Comparison of ENCODE assay signal across 11 cellular contexts in the genomic region with DNA sequence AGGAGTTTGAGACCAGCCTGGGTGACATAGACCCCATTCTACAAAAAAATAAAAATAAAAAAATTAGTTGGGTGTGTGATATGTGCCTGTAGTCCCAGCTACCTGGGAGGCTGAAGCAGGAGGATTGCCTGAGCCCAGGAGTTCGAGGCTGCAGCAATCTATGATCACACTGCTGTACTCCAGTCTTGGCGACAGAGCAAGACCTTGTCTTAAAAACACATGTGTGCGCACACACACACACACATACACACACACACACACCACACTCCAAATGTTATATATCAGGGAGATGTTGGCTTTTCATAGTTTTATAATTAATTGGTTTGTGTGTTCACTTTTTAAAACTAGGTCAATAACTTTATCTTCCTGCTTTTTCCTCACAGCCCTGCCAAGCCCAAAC.
DNase-seq lines count a peak whose midpoint lies in the region; ATAC-seq and TF ChIP-seq lines count a peak whose summit lies in the region.
"Had no signal": no experiment of that assay in that cellular context is flagged by ENCODE, and none has a peak within 500 bp of the region (broad histone marks: within the 10 kb centered on the region; RNA-seq: fewer than 3 reads in every experiment).

No MANE protein-coding gene starts in this region.

- no peak for TF ChIP-seq CTCF in Calu3 (IDR thresholded peaks at IDR 0.05; ENCODE audit: unreplicated experiment)

- H3K4me3 ChIP-seq in esophagus (ENCODE audit: low read depth in 1 of 2, low read length in 2 of 2) (no peak overlapping the region), subcutaneous abdominal adipose tissue (ENCODE audit: low read depth in 1 of 5, low read length in 5 of 5) (no peak overlapping the region)
- H3K4me3 ChIP-seq: neural progenitor cell had no signal

- H3K36me3 ChIP-seq in esophagus (ENCODE audit: control insufficient read depth in 2 of 2, insufficient read depth in 2 of 2, low read length in 1 of 2), result peaks cover 5 to 11% of the 10 kb centered on the region in 2 donors
- H3K36me3 ChIP-seq in subcutaneous abdominal adipose tissue (ENCODE audit: control insufficient read depth in 5 of 5, insufficient read depth in 5 of 5, low read length in 5 of 5), result peaks cover 0 to 11% (median 4%) of the 10 kb centered on the region in 5 donors
- H3K36me3 ChIP-seq: neural progenitor cell had no signal

- peaks cover 57% of the 10 kb centered on the region for H3K4me1 Mint-ChIP-seq in activated CD8-positive, alpha-beta memory T cell treated with anti-CD3 and anti-CD28 coated beads, Interleukin-2, amount 10 ng/mL, durations not matched to agents 7 days and 5 days
- H3K4me1 Mint-ChIP-seq in T-helper 17 cell, result peaks cover 49% of the 10 kb centered on the region
- H3K4me1 Mint-ChIP-seq in Calu3 (ENCODE audit: low read depth, unreplicated experiment), result peaks cover 56% of the 10 kb centered on the region
- H3K4me1 Mint-ChIP-seq: neural progenitor cell had no signal

- H3K9me3 ChIP-seq in T-helper 17 cell (ENCODE audit: control insufficient read depth, low read length, poor library complexity, severe bottlenecking), result no peaks in the 10 kb centered on the region
- no peaks in the 10 kb centered on the region for H3K9me3 ChIP-seq in esophagus (ENCODE audit: control insufficient read depth in 2 of 2, insufficient read depth in 1 of 2, low read depth in 1 of 2, low read length in 1 of 2)
- H3K9me3 ChIP-seq in subcutaneous abdominal adipose tissue (ENCODE audit: control insufficient read depth in 5 of 5, low read length in 5 of 5), result no peaks in the 10 kb centered on the region

- peaks cover 44% of the 10 kb centered on the region for H3K36me3 Mint-ChIP-seq in activated CD8-positive, alpha-beta memory T cell treated with anti-CD3 and anti-CD28 coated beads, Interleukin-2, amount 10 ng/mL, durations not matched to agents 7 days and 5 days
- peaks cover 6% of the 10 kb centered on the region for H3K36me3 Mint-ChIP-seq in T-helper 17 cell (ENCODE audit: low read depth)
- H3K36me3 Mint-ChIP-seq in Calu3 (ENCODE audit: insufficient read depth, unreplicated experiment), result peaks cover 38% of the 10 kb centered on the region
- H3K36me3 Mint-ChIP-seq: neural progenitor cell had no signal

- peak overlapping the region; percentile 97 for H3K27ac Mint-ChIP-seq in activated CD8-positive, alpha-beta memory T cell treated with anti-CD3 and anti-CD28 coated beads, Interleukin-2, amount 10 ng/mL, durations not matched to agents 7 days and 5 days
- H3K27ac Mint-ChIP-seq in T-helper 17 cell, result peak overlapping the region; percentile 98
- no peak overlapping the region for H3K27ac Mint-ChIP-seq in Calu3 (ENCODE audit: unreplicated experiment)
- H3K27ac Mint-ChIP-seq: neural progenitor cell had no signal

- H3K27ac ChIP-seq in esophagus (ENCODE audit: low read depth in 2 of 2, low read length in 1 of 2), result peak overlapping the region; percentile 78 to 82
- peak overlapping the region; percentile 64 for H3K27ac ChIP-seq in subcutaneous abdominal adipose tissue (ENCODE audit: low read depth, low read length)
- H3K27ac ChIP-seq: neural progenitor cell had no signal

- H3K9ac ChIP-seq in subcutaneous abdominal adipose tissue (ENCODE audit: low read length in 5 of 5), result peak overlapping the region in 2 of 5 donors; percentile 3 to 45
- H3K9ac ChIP-seq: neural progenitor cell had no signal

- intact Hi-C loops in Calu3 (cut with micrococcal nuclease; ENCODE audit: unreplicated experiment), result loop anchor here (5.0 kb wide), 1 partner anchor 146 kb away; no protein-coding TSS in a partner anchor

- peak overlapping the region; percentile 83 for H3K4me3 Mint-ChIP-seq in activated CD8-positive, alpha-beta memory T cell treated with anti-CD3 and anti-CD28 coated beads, Interleukin-2, amount 10 ng/mL, durations not matched to agents 7 days and 5 days
- H3K4me3 Mint-ChIP-seq in T-helper 17 cell (peak overlapping the region; percentile 95), Calu3 (ENCODE audit: low read depth, unreplicated experiment) (no peak overlapping the region)
- H3K4me3 Mint-ChIP-seq: neural progenitor cell had no signal

- H3K4me1 ChIP-seq in esophagus (ENCODE audit: control insufficient read depth in 2 of 2, insufficient read depth in 2 of 2, low read length in 1 of 2) (peaks cover 2 to 5% of the 10 kb centered on the region in 2 donors), subcutaneous abdominal adipose tissue (ENCODE audit: control insufficient read depth in 5 of 5, insufficient read depth in 5 of 5, low read length in 5 of 5) (peaks cover 6 to 48% (median 31%) of the 10 kb centered on the region in 5 donors)
- H3K4me1 ChIP-seq: neural progenitor cell had no signal

- no peak for DNase-seq in activated CD8-positive, alpha-beta memory T cell treated with anti-CD3 and anti-CD28 coated beads, Interleukin-2, amount 10 ng/mL, durations not matched to agents 7 days and 5 days
- DNase-seq in activated CD8-positive, alpha-beta memory T cell treated with anti-CD3 and anti-CD28 coated beads for 24 hours, result no peak
- DNase-seq in T-helper 17 cell, result no peak
- no peak for DNase-seq in NCI-H69 (lab: John Stamatoyannopoulos, UW)
- DNase-seq in Calu3, result no peak
- DNase-seq: aorta, NCI-H146 had no signal

- no TSS peak for BruUV-seq in Calu3 (replicated peaks; lab: Mats Ljungman, UMichigan)

- H3K27me3 Mint-ChIP-seq in activated CD8-positive, alpha-beta memory T cell treated with anti-CD3 and anti-CD28 coated beads, Interleukin-2, amount 10 ng/mL, durations not matched to agents 7 days and 5 days, result no peaks in the 10 kb centered on the region
- no peaks in the 10 kb centered on the region for H3K27me3 Mint-ChIP-seq in T-helper 17 cell
- H3K27me3 Mint-ChIP-seq in Calu3 (ENCODE audit: unreplicated experiment), result no peaks in the 10 kb centered on the region

- 59 to 78% methylated on average over 3 of the region's 3 CpGs for WGBS in esophagus, 2 donors

- H3K27me3 ChIP-seq in esophagus (ENCODE audit: control insufficient read depth in 1 of 2, insufficient read depth in 2 of 2, low read length in 2 of 2) (no peaks in the 10 kb centered on the region), subcutaneous abdominal adipose tissue (ENCODE audit: control insufficient read depth in 5 of 5, insufficient read depth in 4 of 5, low read length in 5 of 5) (no peaks in the 10 kb centered on the region)

- CTCF ChIA-PET in activated CD8-positive, alpha-beta memory T cell treated with anti-CD3 and anti-CD28 coated beads, Interleukin-2, amount 10 ng/mL, durations not matched to agents 7 days and 5 days (lab: Charles Lee), result interaction anchor here (8.5 kb wide), 1 partner anchor 7 kb away, joined by 125 read pairs; no protein-coding TSS in a partner anchor
- CTCF ChIA-PET in Calu3 (lab: Charles Lee), result no interaction called here

- ATAC-seq in activated CD8-positive, alpha-beta memory T cell treated with anti-CD3 and anti-CD28 coated beads, Interleukin-2, amount 10 ng/mL, durations not matched to agents 7 days and 5 days, result no peak
- no peak for ATAC-seq in T-helper 17 cell
- ATAC-seq in HG03378 (IDR thresholded peaks at IDR 0.05; ENCODE audit: unreplicated experiment), result no peak

- no peaks in the 10 kb centered on the region for H3K9me3 Mint-ChIP-seq in activated CD8-positive, alpha-beta memory T cell treated with anti-CD3 and anti-CD28 coated beads, Interleukin-2, amount 10 ng/mL, durations not matched to agents 7 days and 5 days (ENCODE audit: low read depth)
- H3K9me3 Mint-ChIP-seq in Calu3 (ENCODE audit: low read depth, unreplicated experiment), result no peaks in the 10 kb centered on the region
- H3K9me3 Mint-ChIP-seq: neural progenitor cell had no signal
